In genomic region chr12:71594214-71594948, GRCh38 we compare ENCODE assay signal across 1 cellular context.
TF ChIP-seq lines count a peak whose summit lies in the region.

No MANE protein-coding gene starts in this region.

TF ChIP-seq in HEK293, 187 proteins besides CTCF, POLR2A, EP300 and RAD21 (continued from another document):
- TF ChIP-seq AEBP2 (tag by site-specific recombination; IDR thresholded peaks at IDR 0.05; ENCODE audit: borderline replicate concordance) (no peak), ZSCAN30 (tag by site-specific recombination; IDR thresholded peaks at IDR 0.05) (no peak)
TF ChIP-seq in HEK293: peak in this region for 15.
